ENCODE assay signal across 32 cellular contexts in the genomic region with DNA sequence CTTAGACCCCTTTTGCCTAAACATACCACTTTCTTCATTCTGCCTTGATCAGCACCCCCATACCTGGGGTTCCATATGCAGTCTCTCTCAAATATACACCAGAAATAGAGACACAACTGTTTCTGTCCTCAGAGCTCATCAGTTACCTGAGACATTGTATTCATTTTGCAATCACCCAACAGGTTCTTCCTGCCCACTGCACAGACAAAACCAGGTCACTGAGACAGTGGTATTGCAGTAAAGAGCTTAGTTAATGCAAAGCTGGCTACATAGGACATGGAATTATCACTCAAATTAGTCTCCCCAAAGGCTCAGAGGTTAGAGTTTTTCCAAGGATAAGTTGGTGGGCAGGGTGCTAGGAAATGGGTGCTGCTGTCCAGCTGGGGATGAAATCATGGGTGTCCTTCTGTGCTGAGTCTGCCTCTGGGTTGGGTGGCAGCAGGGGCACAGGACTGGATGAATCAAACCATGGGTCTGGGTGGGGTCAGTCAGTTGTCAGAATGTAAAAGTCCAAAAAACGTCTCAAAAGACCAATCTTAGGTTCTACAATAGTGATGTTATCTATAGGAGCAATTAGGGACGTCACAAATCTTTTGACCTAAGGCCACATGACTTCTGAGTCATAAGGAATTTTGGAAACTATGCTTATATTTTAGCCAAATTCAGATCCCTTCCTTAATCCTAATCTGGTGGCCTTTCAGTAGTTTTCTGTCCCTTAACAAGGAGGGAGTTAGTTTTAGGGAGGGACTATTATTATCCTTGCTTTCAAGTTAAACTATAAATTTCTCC. TPM values are rescaled to one million over a fixed set of nuclear protein-coding genes. Genes with fewer than 3 reads are reported as not detected.
DNase-seq lines count a peak whose midpoint lies in the region; ATAC-seq and TF ChIP-seq lines count a peak whose summit lies in the region.
"Had no signal": no experiment of that assay in that cellular context is flagged by ENCODE, and none has a peak within 500 bp of the region (broad histone marks: within the 10 kb centered on the region; RNA-seq: fewer than 3 reads in every experiment).

No MANE protein-coding gene starts in this region.

- CTCF ChIA-PET in WTC11 (lab: Charles Lee): no interaction called here

- no peak overlapping the region for H2BK15ac ChIP-seq in neuronal stem cell (ENCODE audit: low read length)

- H2AK5ac ChIP-seq in neuronal stem cell (ENCODE audit: low read depth, low read length): no peak overlapping the region

- no peak for ATAC-seq in WTC11
- ATAC-seq: activated naive CD8-positive, alpha-beta T cell treated with anti-CD3 and anti-CD28 coated beads, Interleukin-2, amount 50 U/mL, for 24 hours; gastrocnemius medialis; left lung; naive thymus-derived CD8-positive, alpha-beta T cell had no signal

- WGBS in GM23248 (ENCODE audit: low coverage in 1 of 2, low lambda C conversion rate in 2 of 2, missing lambda C conversion rate in 2 of 2), 2 experiments: 41 to 42% methylated on average over 2 of the region's 2 CpGs
- WGBS in neuronal stem cell (ENCODE audit: extremely low coverage in 2 of 2, insufficient read length in 2 of 2, insufficient replicate concordance in 1 of 2), 2 donors: no CpG with 5 or more reads among the region's 2 CpGs

- H2BK12ac ChIP-seq in neuronal stem cell (ENCODE audit: low read length): no peak overlapping the region

- H2AFZ ChIP-seq in GM23248: peak overlapping the region; percentile 6; the same call in 1 of the 2 replicates
- no peak overlapping the region for H2AFZ ChIP-seq in neuronal stem cell (ENCODE audit: low read length)
- H2AFZ ChIP-seq: PC-9 had no signal

- no peak overlapping the region for H3K14ac ChIP-seq in neuronal stem cell (ENCODE audit: low read length)

- H3K27me3 ChIP-seq in GM23248 (replicated peaks; ENCODE audit: insufficient read depth) (no peaks in the 10 kb centered on the region), WERI-Rb-1 (ENCODE audit: insufficient read depth, low read depth, severe bottlenecking) (no peaks in the 10 kb centered on the region), rectal smooth muscle tissue (ENCODE audit: control insufficient read depth, insufficient read depth, low read length) (no peaks in the 10 kb centered on the region), neuronal stem cell (ENCODE audit: control insufficient read depth in 3 of 3, insufficient read depth in 3 of 3, low read depth in 1 of 3, low read length in 3 of 3) (no peaks in the 10 kb centered on the region)
- H3K27me3 ChIP-seq: BLaER1 treated with 17β-estradiol and CSF1 and Interleukin-3, amounts not matched to agents 10 nM and 100 nM; gastrocnemius medialis; left lung; ovary had no signal

- no peaks in the 10 kb centered on the region for H3K27me3 Mint-ChIP-seq in WTC11 (ENCODE audit: low read depth)
- H3K27me3 Mint-ChIP-seq: activated CD4-positive, alpha-beta T cell treated with anti-CD3 and anti-CD28 coated beads, Interleukin-2, amount 10 ng/mL, durations not matched to agents 24 days and 14 days; activated naive CD8-positive, alpha-beta T cell treated with anti-CD3 and anti-CD28 coated beads, Interleukin-2, amount 50 U/mL, for 24 hours; IgD-negative memory B cell; naive thymus-derived CD8-positive, alpha-beta T cell; type B pancreatic cell had no signal

- TF ChIP-seq CTCF in WERI-Rb-1 (IDR thresholded peaks at IDR 0.05; ENCODE audit: low read depth, low read length): no peak
- TF ChIP-seq CTCF in fibroblast of mammary gland (conservative IDR thresholded peaks at IDR 0.05; ENCODE audit: control insufficient read depth, insufficient read depth, low read depth, low read length): no peak
- no peak for TF ChIP-seq CTCF in WTC11 (IDR thresholded peaks at IDR 0.05)

- H3K36me3 Mint-ChIP-seq in WTC11: peaks cover 20% of the 10 kb centered on the region

- H3F3A ChIP-seq in GM23248 (ENCODE audit: insufficient read depth): peaks cover 11% of the 10 kb centered on the region; the same call in 1 of the 2 replicates

- no peak overlapping the region for H2BK5ac ChIP-seq in neuronal stem cell (ENCODE audit: low read length)

- H3K4me1 ChIP-seq in GM23248 (ENCODE audit: insufficient read depth): peaks cover 10% of the 10 kb centered on the region; the same call in 1 of the 2 replicates
- peaks cover 4% of the 10 kb centered on the region for H3K4me1 ChIP-seq in rectal smooth muscle tissue (ENCODE audit: control insufficient read depth, insufficient read depth, low read length)
- no peaks in the 10 kb centered on the region for H3K4me1 ChIP-seq in neuronal stem cell (ENCODE audit: control insufficient read depth in 2 of 2, insufficient read depth in 1 of 2, low read depth in 1 of 2, low read length in 2 of 2)
- H3K4me1 ChIP-seq: BLaER1 treated with 17β-estradiol and CSF1 and Interleukin-3, amounts not matched to agents 10 nM and 100 nM; left lung had no signal

- in situ Hi-C loops in GM23248 (cut with MboI): no loop called here

- peak overlapping the region; percentile 18 for H3K27ac ChIP-seq in GM23248
- H3K27ac ChIP-seq in WERI-Rb-1: peak overlapping the region; percentile 30; the same call in 1 of the 2 replicates
- H3K27ac ChIP-seq in rectal smooth muscle tissue (ENCODE audit: low read depth, low read length): peak overlapping the region; percentile 1
- no peak overlapping the region for H3K27ac ChIP-seq in neuronal stem cell (replicated peaks; ENCODE audit: low read length)
- H3K27ac ChIP-seq: BLaER1 treated with 17β-estradiol and CSF1 and Interleukin-3, amounts not matched to agents 10 nM and 100 nM; gastrocnemius medialis; left lung; PC-9 had no signal

- no peak overlapping the region for H3K27ac Mint-ChIP-seq in WTC11
- H3K27ac Mint-ChIP-seq: activated CD4-positive, alpha-beta T cell treated with anti-CD3 and anti-CD28 coated beads, Interleukin-2, amount 10 ng/mL, durations not matched to agents 24 days and 14 days; activated naive CD8-positive, alpha-beta T cell treated with anti-CD3 and anti-CD28 coated beads, Interleukin-2, amount 50 U/mL, for 24 hours; IgD-negative memory B cell; T-helper 2 cell treated with Interferon-gamma antibody and Interleukin-4, amounts not matched to agents 5 μg/mL and 100 μg/mL, for 36 hours; type B pancreatic cell had no signal

- H4K20me1 ChIP-seq in GM23248 (ENCODE audit: insufficient read depth): no peaks in the 10 kb centered on the region
- H4K20me1 ChIP-seq: BLaER1 treated with 17β-estradiol and CSF1 and Interleukin-3, amounts not matched to agents 10 nM and 100 nM had no signal

- H3K4me3 ChIP-seq in GM23248 (no peak overlapping the region), WERI-Rb-1 (ENCODE audit: low read depth, low read length) (no peak overlapping the region), fibroblast of mammary gland (ENCODE audit: control insufficient read depth, low read depth, low read length) (no peak overlapping the region), rectal smooth muscle tissue (ENCODE audit: low read length) (no peak overlapping the region), neuronal stem cell (ENCODE audit: low read length in 2 of 2) (no peak overlapping the region)
- H3K4me3 ChIP-seq: BLaER1 treated with 17β-estradiol and CSF1 and Interleukin-3, amounts not matched to agents 10 nM and 100 nM; gastrocnemius medialis; left lung; ovary; PC-9 had no signal

- H3K9me2 ChIP-seq in GM23248 (ENCODE audit: insufficient read depth): no peaks in the 10 kb centered on the region

- no peaks in the 10 kb centered on the region for H3K79me1 ChIP-seq in neuronal stem cell (ENCODE audit: low read depth, low read length)

- no peaks in the 10 kb centered on the region for H3K9me3 Mint-ChIP-seq in WTC11
- H3K9me3 Mint-ChIP-seq: IgD-negative memory B cell; T-helper 2 cell treated with Interferon-gamma antibody and Interleukin-4, amounts not matched to agents 5 μg/mL and 100 μg/mL, for 36 hours had no signal

- peaks cover 53% of the 10 kb centered on the region for H3K4me1 Mint-ChIP-seq in WTC11

- DNase-seq in GM23248 (peak; percentile 32), WERI-Rb-1 (peak; percentile 22), fibroblast of mammary gland (ENCODE audit: low read depth) (peak; percentile 19), WTC11 (ENCODE audit: low spot score) (no peak), neuronal stem cell (ENCODE audit: low spot score) (no peak), NCI-H1105 treated with DMSO at 0.1 percent for 48 hours (lab: John Stamatoyannopoulos, UW) (no peak)
- DNase-seq: activated CD4-positive, alpha-beta T cell treated with anti-CD3 and anti-CD28 coated beads, Interleukin-2, amount 10 ng/mL, durations not matched to agents 24 days and 14 days; activated gamma-delta T cell; activated naive CD8-positive, alpha-beta T cell treated with anti-CD3 and anti-CD28 coated beads, Interleukin-2, amount 50 U/mL, for 24 hours; activated T-cell treated with anti-CD3 and anti-CD28 coated beads, Interleukin-2, amount 50 U/mL, for 1 hour; DND-41; gastrocnemius medialis; hypothalamus; left lung; midbrain; naive thymus-derived CD8-positive, alpha-beta T cell; NCI-H1092; NCI-H187; NCI-H526; ovary; PC-9; retina; SHP77; stimulated activated CD4-positive, alpha-beta T cell treated with anti-CD3 and anti-CD28 coated beads, Interleukin-2, amount 100 ng/mL, for 24 hours had no signal

- H3K9ac ChIP-seq in GM23248 (no peak overlapping the region), rectal smooth muscle tissue (ENCODE audit: low read length) (no peak overlapping the region), neuronal stem cell (ENCODE audit: low read depth, low read length, poor library complexity) (no peak overlapping the region)
- H3K9ac ChIP-seq: BLaER1 treated with 17β-estradiol and CSF1 and Interleukin-3, amounts not matched to agents 10 nM and 100 nM had no signal

- POLR2A ChIA-PET in WTC11 (lab: Charles Lee): no interaction called here

- H3K79me2 ChIP-seq in GM23248 (ENCODE audit: insufficient read depth): no peaks in the 10 kb centered on the region

- H3K36me3 ChIP-seq in GM23248 (ENCODE audit: low read depth): no peaks in the 10 kb centered on the region
- no peaks in the 10 kb centered on the region for H3K36me3 ChIP-seq in WERI-Rb-1
- H3K36me3 ChIP-seq in rectal smooth muscle tissue (ENCODE audit: control insufficient read depth, insufficient read depth, low read length): no peaks in the 10 kb centered on the region
- peaks cover 0 to 34% of the 10 kb centered on the region in 2 donors for H3K36me3 ChIP-seq in neuronal stem cell (replicated peaks in 1 of 2; ENCODE audit: control insufficient read depth in 2 of 2, insufficient read depth in 2 of 2, low read length in 2 of 2)
- H3K36me3 ChIP-seq: gastrocnemius medialis, left lung, ovary had no signal

- H3K4me2 ChIP-seq in GM23248 (ENCODE audit: unreplicated experiment): no peak overlapping the region
- H3K4me2 ChIP-seq in neuronal stem cell (ENCODE audit: insufficient read depth, low read length, poor library complexity, severe bottlenecking): no peak overlapping the region
- H3K4me2 ChIP-seq: BLaER1 treated with 17β-estradiol and CSF1 and Interleukin-3, amounts not matched to agents 10 nM and 100 nM; PC-9 had no signal

- H3K4ac ChIP-seq in neuronal stem cell (ENCODE audit: low read length): no peak overlapping the region

- no peak overlapping the region for H3K23ac ChIP-seq in neuronal stem cell (ENCODE audit: low read depth, low read length, poor library complexity)

- no peak overlapping the region for H4K8ac ChIP-seq in neuronal stem cell (ENCODE audit: low read depth, low read length)

- H2BK120ac ChIP-seq in neuronal stem cell (ENCODE audit: low read depth, low read length): no peak overlapping the region

- H3K9me3 ChIP-seq in GM23248 (ENCODE audit: low read depth) (no peaks in the 10 kb centered on the region), WERI-Rb-1 (ENCODE audit: severe bottlenecking) (peaks cover 1% of the 10 kb centered on the region), neuronal stem cell (replicated peaks in 1 of 2; ENCODE audit: control insufficient read depth in 2 of 2, insufficient read depth in 1 of 2, low read depth in 1 of 2, low read length in 2 of 2) (peaks cover 0 to 7% of the 10 kb centered on the region in 2 donors)
- H3K9me3 ChIP-seq: gastrocnemius medialis, left lung, ovary had no signal

- no peak overlapping the region for H3K18ac ChIP-seq in neuronal stem cell (ENCODE audit: low read length)

- no peak overlapping the region for H4K91ac ChIP-seq in neuronal stem cell (ENCODE audit: low read depth, low read length, poor library complexity)

- no peak overlapping the region for H3K4me3 Mint-ChIP-seq in WTC11
- H3K4me3 Mint-ChIP-seq: activated CD4-positive, alpha-beta T cell treated with anti-CD3 and anti-CD28 coated beads, Interleukin-2, amount 10 ng/mL, durations not matched to agents 24 days and 14 days; activated naive CD8-positive, alpha-beta T cell treated with anti-CD3 and anti-CD28 coated beads, Interleukin-2, amount 50 U/mL, for 24 hours; IgD-negative memory B cell; naive thymus-derived CD8-positive, alpha-beta T cell; T-helper 2 cell treated with Interferon-gamma antibody and Interleukin-4, amounts not matched to agents 5 μg/mL and 100 μg/mL, for 36 hours; type B pancreatic cell had no signal

RNA-seq across cellular contexts. Expression of a gene that starts 41.0 kb away (rescaled TPM):
- not detected in 2 replicates for total RNA-seq in GM23248 (2014; rRNA removed; shearing (Covaris generic))
- not detected in 2 replicates for polyA plus RNA-seq in GM23248 (2016; fragmentation: Nextera tagmentation; extraction: Ambion mirVana)
- total RNA-seq in WTC11 (2021): not detected in 3 replicates
- not detected for polyA plus RNA-seq in neuronal stem cell (2013, experiment 1 of 2)
- polyA plus RNA-seq in neuronal stem cell (2013, experiment 2 of 2): not detected
- total RNA-seq: activated CD4-positive, alpha-beta T cell treated with anti-CD3 and anti-CD28 coated beads, Interleukin-2, amount 10 ng/mL, durations not matched to agents 24 days and 14 days; activated CD8-positive, alpha-beta memory T cell treated with anti-CD3 and anti-CD28 coated beads for 36 hours; cerebellum; gastrocnemius medialis; left lung; naive thymus-derived CD8-positive, alpha-beta T cell; ovary; PC-9 had no signal
- polyA plus RNA-seq: AG04450; IgD-negative memory B cell; naive thymus-derived CD8-positive, alpha-beta T cell; ovary had no signal

Comparison
In these comparisons a context has a peak if more than half of its experiments do, and no peak if none do; other contexts are left out.
1. DNase-seq: peak in GM23248 (single experiment), WERI-Rb-1 (single experiment) and fibroblast of mammary gland (single experiment); none in WTC11 (single experiment), neuronal stem cell (single experiment) and NCI-H1105 treated with DMSO at 0.1 percent for 48 hours (single experiment).